ENCODE assay signal across 13 cellular contexts in genomic region chr9:126563556-126563955, GRCh38. TPM values are rescaled to one million over a fixed set of nuclear protein-coding genes. Genes with fewer than 3 reads are reported as not detected.
DNase-seq lines count a peak whose midpoint lies in the region; ATAC-seq and TF ChIP-seq lines count a peak whose summit lies in the region.
"Had no signal": no experiment of that assay in that cellular context is flagged by ENCODE, and none has a peak within 500 bp of the region (broad histone marks: within the 10 kb centered on the region; RNA-seq: fewer than 3 reads in every experiment).

No MANE protein-coding gene starts in this region.

- peak; percentile 39 for DNase-seq in ELF-1 (ENCODE audit: low read depth, low spot score)
- peak; percentile 55 for DNase-seq in islet precursor cell
- peak; percentile 32 for DNase-seq in nephron progenitor cell
- DNase-seq in stimulated activated CD4-positive, alpha-beta T cell treated with anti-CD3 and anti-CD28 coated beads, Interleukin-15, amount 100 ng/mL, for 24 hours, result no peak
- no peak for DNase-seq in activated T-cell treated with anti-CD3 and anti-CD28 coated beads, Interleukin-2, amount 50 U/mL, for 72 hours
- no peak for DNase-seq in NCI-H146 (lab: John Stamatoyannopoulos, UW)
- DNase-seq: AML-193; CD4-positive, CD25-positive, alpha-beta regulatory T cell; DMS53; GOT3 had no signal

- H3K4me3 Mint-ChIP-seq in nephron progenitor cell, result no peak overlapping the region
- no peak overlapping the region for H3K4me3 Mint-ChIP-seq in activated T-cell treated with anti-CD3 and anti-CD28 coated beads, Interleukin-2, amount 50 U/mL, for 72 hours
- H3K4me3 Mint-ChIP-seq: CD4-positive, CD25-positive, alpha-beta regulatory T cell had no signal

- peaks cover 68% of the 10 kb centered on the region for H3K27me3 Mint-ChIP-seq in nephron progenitor cell (ENCODE audit: low read depth, poor library complexity)
- peaks cover 50% of the 10 kb centered on the region for H3K27me3 Mint-ChIP-seq in activated T-cell treated with anti-CD3 and anti-CD28 coated beads, Interleukin-2, amount 50 U/mL, for 72 hours (ENCODE audit: low read depth)

- no peaks in the 10 kb centered on the region for H3K9me3 Mint-ChIP-seq in nephron progenitor cell
- H3K9me3 Mint-ChIP-seq in activated T-cell treated with anti-CD3 and anti-CD28 coated beads, Interleukin-2, amount 50 U/mL, for 72 hours, result no peaks in the 10 kb centered on the region
- H3K9me3 Mint-ChIP-seq: CD4-positive, CD25-positive, alpha-beta regulatory T cell; IgD-negative memory B cell had no signal

- H3K4me1 Mint-ChIP-seq in nephron progenitor cell, result peaks cover 19% of the 10 kb centered on the region
- H3K4me1 Mint-ChIP-seq in activated T-cell treated with anti-CD3 and anti-CD28 coated beads, Interleukin-2, amount 50 U/mL, for 72 hours (ENCODE audit: low read depth), result no peaks in the 10 kb centered on the region
- H3K4me1 Mint-ChIP-seq: CD4-positive, CD25-positive, alpha-beta regulatory T cell; IgD-negative memory B cell had no signal

- no peak for ATAC-seq in GM19023 (IDR thresholded peaks at IDR 0.05; ENCODE audit: unreplicated experiment)
- no peak for ATAC-seq in activated T-cell treated with anti-CD3 and anti-CD28 coated beads, Interleukin-2, amount 50 U/mL, for 72 hours (replicated peaks in 1 of 2)

- no peaks in the 10 kb centered on the region for H3K36me3 Mint-ChIP-seq in nephron progenitor cell (ENCODE audit: low read depth)
- H3K36me3 Mint-ChIP-seq in activated T-cell treated with anti-CD3 and anti-CD28 coated beads, Interleukin-2, amount 50 U/mL, for 72 hours (ENCODE audit: insufficient read depth in 2 of 2), result no peaks in the 10 kb centered on the region
- H3K36me3 Mint-ChIP-seq: CD4-positive, CD25-positive, alpha-beta regulatory T cell; IgD-negative memory B cell had no signal

- no peak for TF ChIP-seq CTCF in nephron progenitor cell (IDR thresholded peaks at IDR 0.05)

- no peak overlapping the region for H3K27ac Mint-ChIP-seq in nephron progenitor cell
- H3K27ac Mint-ChIP-seq in activated T-cell treated with anti-CD3 and anti-CD28 coated beads, Interleukin-2, amount 50 U/mL, for 72 hours, result no peak overlapping the region
- H3K27ac Mint-ChIP-seq: CD4-positive, CD25-positive, alpha-beta regulatory T cell; IgD-negative memory B cell had no signal

RNA-seq across cellular contexts. Expression of gene LMX1B, which starts 50.2 kb away (rescaled TPM):
- not detected for total RNA-seq in activated T-cell treated with anti-CD3 and anti-CD28 coated beads, Interleukin-2, amount 50 U/mL, for 72 hours
- total RNA-seq: CD4-positive, CD25-positive, alpha-beta regulatory T cell; HT-29 had no signal

Comparison
In these comparisons a context has a peak if more than half of its experiments do, and no peak if none do; other contexts are left out.
1. DNase-seq: peak in ELF-1 (single experiment), islet precursor cell (single experiment) and nephron progenitor cell (single experiment); none in stimulated activated CD4-positive, alpha-beta T cell treated with anti-CD3 and anti-CD28 coated beads, Interleukin-15, amount 100 ng/mL, for 24 hours (single experiment), activated T-cell treated with anti-CD3 and anti-CD28 coated beads, Interleukin-2, amount 50 U/mL, for 72 hours (0 of 2) and NCI-H146 (single experiment).